In the genomic region with DNA sequence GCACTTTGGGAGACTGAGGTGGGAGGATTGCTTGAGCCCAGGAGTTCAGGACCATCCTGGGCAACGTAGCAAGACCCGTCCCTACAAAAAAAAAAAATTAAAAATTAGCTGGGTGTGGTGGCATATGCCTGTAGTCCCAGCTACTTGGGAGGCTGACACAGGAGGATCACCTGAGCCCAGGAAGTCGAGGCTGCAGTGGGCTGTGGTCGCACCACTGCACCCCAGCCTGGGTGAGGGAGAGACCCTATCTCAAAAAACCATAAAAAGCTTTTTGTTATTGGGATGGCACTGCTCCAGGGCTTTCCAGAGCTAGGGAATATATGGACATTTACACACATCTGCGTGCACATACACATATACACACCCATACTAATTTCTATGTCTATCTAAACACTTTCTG, we compare ENCODE assay signal across 19 cellular contexts. TPM values are rescaled to one million over a fixed set of nuclear protein-coding genes. Genes with fewer than 3 reads are reported as not detected.
A peak's percentile ranks its signal among the peaks of the same experiment; 100 is the strongest.
DNase-seq lines count a peak whose midpoint lies in the region; ATAC-seq and TF ChIP-seq lines count a peak whose summit lies in the region.
"Had no signal": no experiment of that assay in that cellular context is flagged by ENCODE, and none has a peak within 500 bp of the region (broad histone marks: within the 10 kb centered on the region; RNA-seq: fewer than 3 reads in every experiment).

No MANE protein-coding gene starts in this region.

- no peak overlapping the region for H3K27ac ChIP-seq in mesenchymal stem cell (ENCODE audit: low read length, poor library complexity, severe bottlenecking)
- H3K27ac ChIP-seq in upper lobe of right lung: no peak overlapping the region

- intact Hi-C loops in upper lobe of right lung (cut with DNase I): no loop called here

- H3K4me3 Mint-ChIP-seq in activated naive CD8-positive, alpha-beta T cell treated with anti-CD3 and anti-CD28 coated beads, Interleukin-2, amount 10 ng/mL, durations not matched to agents 7 days and 5 days: no peak overlapping the region
- H3K4me3 Mint-ChIP-seq in activated naive CD8-positive, alpha-beta T cell treated with anti-CD3 and anti-CD28 coated beads, Interleukin-2, amount 50 U/mL, for 24 hours: no peak overlapping the region
- H3K4me3 Mint-ChIP-seq: GM23338 had no signal

- no peak overlapping the region for H3K4me3 ChIP-seq in adipocyte (ENCODE audit: low read length)
- no peak overlapping the region for H3K4me3 ChIP-seq in mesenchymal stem cell (ENCODE audit: insufficient read depth in 1 of 2, low read depth in 1 of 2, low read length in 2 of 2)
- H3K4me3 ChIP-seq in upper lobe of right lung: no peak overlapping the region
- H3K4me3 ChIP-seq: body of pancreas, GM23338, Peyer's patch had no signal

- H2BK5ac ChIP-seq in mesenchymal stem cell (ENCODE audit: low read depth, low read length, poor library complexity, severe bottlenecking): no peak overlapping the region

- no peak overlapping the region for H2BK12ac ChIP-seq in mesenchymal stem cell (ENCODE audit: low read length in 2 of 2)

- H3K79me1 ChIP-seq in mesenchymal stem cell (replicated peaks; ENCODE audit: low read length, poor library complexity, severe bottlenecking): peaks cover 9% of the 10 kb centered on the region

- no peak overlapping the region for H3K14ac ChIP-seq in mesenchymal stem cell (ENCODE audit: low read length in 2 of 2)

- H3K27me3 ChIP-seq in adipocyte (replicated peaks; ENCODE audit: control insufficient read depth, insufficient read depth, low read length) (no peaks in the 10 kb centered on the region), mesenchymal stem cell (ENCODE audit: control insufficient read depth in 1 of 2, insufficient read depth in 1 of 2, low read length in 2 of 2) (no peaks in the 10 kb centered on the region), upper lobe of right lung (no peaks in the 10 kb centered on the region)
- H3K27me3 ChIP-seq: body of pancreas, Peyer's patch had no signal

- no peak overlapping the region for H4K91ac ChIP-seq in mesenchymal stem cell (ENCODE audit: low read length)

- H2AK5ac ChIP-seq in mesenchymal stem cell (ENCODE audit: low read length, severe bottlenecking): peak overlapping the region; percentile 53

- peaks cover 27% of the 10 kb centered on the region for H3K4me1 Mint-ChIP-seq in activated naive CD8-positive, alpha-beta T cell treated with anti-CD3 and anti-CD28 coated beads, Interleukin-2, amount 10 ng/mL, durations not matched to agents 7 days and 5 days
- peaks cover 25% of the 10 kb centered on the region for H3K4me1 Mint-ChIP-seq in activated naive CD8-positive, alpha-beta T cell treated with anti-CD3 and anti-CD28 coated beads, Interleukin-2, amount 50 U/mL, for 24 hours

- H3K36me3 Mint-ChIP-seq in activated naive CD8-positive, alpha-beta T cell treated with anti-CD3 and anti-CD28 coated beads, Interleukin-2, amount 10 ng/mL, durations not matched to agents 7 days and 5 days: peaks cover 9% of the 10 kb centered on the region
- peaks cover 11% of the 10 kb centered on the region for H3K36me3 Mint-ChIP-seq in activated naive CD8-positive, alpha-beta T cell treated with anti-CD3 and anti-CD28 coated beads, Interleukin-2, amount 50 U/mL, for 24 hours (ENCODE audit: low read depth)
- H3K36me3 Mint-ChIP-seq: type B pancreatic cell had no signal

- H3K4me1 ChIP-seq in adipocyte (ENCODE audit: control insufficient read depth, insufficient read depth, low read length) (peaks cover 45% of the 10 kb centered on the region), mesenchymal stem cell (ENCODE audit: control insufficient read depth, insufficient read depth, low read depth, low read length) (peaks cover 25% of the 10 kb centered on the region), upper lobe of right lung (peaks cover 39% of the 10 kb centered on the region)

- no peaks in the 10 kb centered on the region for H3K9me3 ChIP-seq in adipocyte (ENCODE audit: control insufficient read depth, low read length)
- H3K9me3 ChIP-seq in mesenchymal stem cell (ENCODE audit: control insufficient read depth, low read length): no peaks in the 10 kb centered on the region
- no peaks in the 10 kb centered on the region for H3K9me3 ChIP-seq in upper lobe of right lung
- H3K9me3 ChIP-seq: body of pancreas, Peyer's patch had no signal

- H3K9me3 Mint-ChIP-seq in activated naive CD8-positive, alpha-beta T cell treated with anti-CD3 and anti-CD28 coated beads, Interleukin-2, amount 10 ng/mL, durations not matched to agents 7 days and 5 days: no peaks in the 10 kb centered on the region
- H3K9me3 Mint-ChIP-seq in activated naive CD8-positive, alpha-beta T cell treated with anti-CD3 and anti-CD28 coated beads, Interleukin-2, amount 50 U/mL, for 24 hours: no peaks in the 10 kb centered on the region
- H3K9me3 Mint-ChIP-seq: GM23338, type B pancreatic cell had no signal

- no peak overlapping the region for H3K4ac ChIP-seq in mesenchymal stem cell (ENCODE audit: low read depth in 1 of 2, low read length in 2 of 2)

- H3K23ac ChIP-seq in mesenchymal stem cell (ENCODE audit: low read length in 2 of 2): no peak overlapping the region

- H3K27me3 Mint-ChIP-seq in activated naive CD8-positive, alpha-beta T cell treated with anti-CD3 and anti-CD28 coated beads, Interleukin-2, amount 10 ng/mL, durations not matched to agents 7 days and 5 days: no peaks in the 10 kb centered on the region
- H3K27me3 Mint-ChIP-seq in activated naive CD8-positive, alpha-beta T cell treated with anti-CD3 and anti-CD28 coated beads, Interleukin-2, amount 50 U/mL, for 24 hours: no peaks in the 10 kb centered on the region
- H3K27me3 Mint-ChIP-seq: type B pancreatic cell had no signal

- no peak overlapping the region for H2BK120ac ChIP-seq in mesenchymal stem cell (ENCODE audit: low read depth, low read length)

- H2BK15ac ChIP-seq in mesenchymal stem cell (ENCODE audit: low read depth, poor library complexity, severe bottlenecking): no peak overlapping the region

- POLR2A ChIA-PET in activated naive CD8-positive, alpha-beta T cell treated with anti-CD3 and anti-CD28 coated beads, Interleukin-2, amount 10 ng/mL, durations not matched to agents 7 days and 5 days (lab: Charles Lee): interaction anchor here (0.8 to 1.0 kb wide), 2 partner anchors 9 to 377 kb away, joined by 3 read pairs; a partner anchor contains a TSS

- no peaks in the 10 kb centered on the region for H3K36me3 ChIP-seq in adipocyte (ENCODE audit: control insufficient read depth, insufficient read depth, low read length, severe bottlenecking)
- peaks cover 5 to 10% of the 10 kb centered on the region in 2 experiments for H3K36me3 ChIP-seq in mesenchymal stem cell (ENCODE audit: control insufficient read depth in 1 of 2, insufficient read depth in 2 of 2, low read depth in 1 of 2, low read length in 2 of 2)
- H3K36me3 ChIP-seq in upper lobe of right lung: no peaks in the 10 kb centered on the region
- H3K36me3 ChIP-seq: Peyer's patch had no signal

- ATAC-seq in activated naive CD8-positive, alpha-beta T cell treated with anti-CD3 and anti-CD28 coated beads, Interleukin-2, amount 10 ng/mL, durations not matched to agents 7 days and 5 days (ENCODE audit: low read depth): no peak
- no peak for ATAC-seq in activated naive CD8-positive, alpha-beta T cell treated with anti-CD3 and anti-CD28 coated beads, Interleukin-2, amount 50 U/mL, for 24 hours
- no peak for ATAC-seq in upper lobe of right lung

- H3K27ac Mint-ChIP-seq in activated naive CD8-positive, alpha-beta T cell treated with anti-CD3 and anti-CD28 coated beads, Interleukin-2, amount 10 ng/mL, durations not matched to agents 7 days and 5 days: peak overlapping the region; percentile 3
- H3K27ac Mint-ChIP-seq in activated naive CD8-positive, alpha-beta T cell treated with anti-CD3 and anti-CD28 coated beads, Interleukin-2, amount 50 U/mL, for 24 hours: no peak overlapping the region
- H3K27ac Mint-ChIP-seq: GM23338 had no signal

- no peak overlapping the region for H4K8ac ChIP-seq in mesenchymal stem cell (ENCODE audit: low read length)

- H3K4me2 ChIP-seq in mesenchymal stem cell (ENCODE audit: low read length, poor library complexity, severe bottlenecking): no peak overlapping the region
- H3K4me2 ChIP-seq: GM23338 had no signal

- DNase-seq in activated naive CD8-positive, alpha-beta T cell treated with anti-CD3 and anti-CD28 coated beads, Interleukin-2, amount 10 ng/mL, durations not matched to agents 7 days and 5 days: no peak
- DNase-seq in activated naive CD8-positive, alpha-beta T cell treated with anti-CD3 and anti-CD28 coated beads, Interleukin-2, amount 50 U/mL, for 24 hours: no peak
- no peak for DNase-seq in adipocyte (ENCODE audit: low read depth)
- DNase-seq in mesenchymal stem cell: no peak
- peak; percentile 39 for DNase-seq in upper lobe of right lung
- DNase-seq in HCEC 1CT: no peak
- no peak for DNase-seq in A172 (ENCODE audit: low spot score)
- no peak for DNase-seq in SW 1271 (lab: John Stamatoyannopoulos, UW)
- DNase-seq: activated CD4-positive, CD25-positive, alpha-beta regulatory T cell; activated naive CD4-positive, alpha-beta T cell treated with Interleukin-2 at 50 U/mL for 16 hours; effector CD4-positive, alpha-beta T cell; NCI-H748 treated with DMSO at 0.1 percent for 48 hours had no signal

- WGBS in mesenchymal stem cell: 95% methylated on average over 5 of the region's 5 CpGs

- no peak overlapping the region for H2AFZ ChIP-seq in mesenchymal stem cell (ENCODE audit: low read depth, low read length)
- H2AFZ ChIP-seq: GM23338 had no signal

- TF ChIP-seq CTCF in upper lobe of right lung (IDR thresholded peaks at IDR 0.05): no peak

- no peak overlapping the region for H3K18ac ChIP-seq in mesenchymal stem cell (ENCODE audit: low read depth in 1 of 2, low read length in 2 of 2)

- H3K9ac ChIP-seq in adipocyte (ENCODE audit: low read length) (peak overlapping the region; percentile 62), mesenchymal stem cell (ENCODE audit: low read length) (peak overlapping the region; percentile 78)

RNA-seq across cellular contexts. Expression of a gene that starts 8.1 kb away (rescaled TPM):
- 10 to 100 TPM; 12.9 to 13.6 TPM for total RNA-seq in activated naive CD8-positive, alpha-beta T cell treated with anti-CD3 and anti-CD28 coated beads, Interleukin-2, amount 10 ng/mL, durations not matched to agents 7 days and 5 days
- 5.3 TPM for polyA plus RNA-seq in mesenchymal stem cell (2013, experiment 1 of 2)
- 5.0 TPM for polyA plus RNA-seq in mesenchymal stem cell (2013, experiment 2 of 2)
- total RNA-seq in upper lobe of right lung: 10.8 TPM
- 17.7 and 18.6 TPM in 2 replicates for total RNA-seq in A172 (2014; rRNA removed; shearing (Covaris generic))

RNA-seq across cellular contexts. Expression of a gene that starts 8.6 kb away (rescaled TPM):
- total RNA-seq in activated naive CD8-positive, alpha-beta T cell treated with anti-CD3 and anti-CD28 coated beads, Interleukin-2, amount 10 ng/mL, durations not matched to agents 7 days and 5 days: under 1 TPM; 0.20 to 0.30 TPM
- 0.36 TPM for polyA plus RNA-seq in mesenchymal stem cell (2013, experiment 1 of 2)
- polyA plus RNA-seq in mesenchymal stem cell (2013, experiment 2 of 2): 0.34 TPM
- 0.84 TPM for total RNA-seq in upper lobe of right lung
- total RNA-seq in A172 (2014; rRNA removed; shearing (Covaris generic)): not detected in 2 replicates
- total RNA-seq: GM23338 had no signal
- polyA plus RNA-seq: GM23338 had no signal

RNA-seq across cellular contexts. Expression of a gene that starts 20.8 kb away (rescaled TPM):
- 1 to 10 TPM; 1.4 to 1.5 TPM for total RNA-seq in activated naive CD8-positive, alpha-beta T cell treated with anti-CD3 and anti-CD28 coated beads, Interleukin-2, amount 10 ng/mL, durations not matched to agents 7 days and 5 days
- polyA plus RNA-seq in mesenchymal stem cell (2013, experiment 1 of 2): 125 TPM
- 118 TPM for polyA plus RNA-seq in mesenchymal stem cell (2013, experiment 2 of 2)
- 49.9 TPM for total RNA-seq in upper lobe of right lung
- 29.8 and 42.0 TPM in 2 replicates for total RNA-seq in A172 (2014; rRNA removed; shearing (Covaris generic))

RNA-seq across cellular contexts. Expression of a gene that starts 23.0 kb away (rescaled TPM):
- total RNA-seq in activated naive CD8-positive, alpha-beta T cell treated with anti-CD3 and anti-CD28 coated beads, Interleukin-2, amount 10 ng/mL, durations not matched to agents 7 days and 5 days: not detected
- polyA plus RNA-seq in mesenchymal stem cell (2013, experiment 1 of 2): not detected
- not detected for polyA plus RNA-seq in mesenchymal stem cell (2013, experiment 2 of 2)
- not detected for total RNA-seq in upper lobe of right lung
- total RNA-seq in A172 (2014; rRNA removed; shearing (Covaris generic)): not detected in 2 replicates
- total RNA-seq: activated CD8-positive, alpha-beta memory T cell treated with anti-CD3 and anti-CD28 coated beads for 36 hours; body of pancreas; fibroblast of lung; GM23338; kidney epithelial cell; Peyer's patch had no signal
- polyA plus RNA-seq: fibroblast of lung had no signal

RNA-seq across cellular contexts. Expression of a gene that starts 31.7 kb away (rescaled TPM):
- 1 to 10 TPM in 1 of 2 experiments, under 1 TPM in 1; 0.53 to 1.0 TPM for total RNA-seq in activated naive CD8-positive, alpha-beta T cell treated with anti-CD3 and anti-CD28 coated beads, Interleukin-2, amount 10 ng/mL, durations not matched to agents 7 days and 5 days
- not detected for polyA plus RNA-seq in mesenchymal stem cell (2013, experiment 1 of 2)
- not detected for polyA plus RNA-seq in mesenchymal stem cell (2013, experiment 2 of 2)
- 3.1 TPM for total RNA-seq in upper lobe of right lung
- total RNA-seq in A172 (2014; rRNA removed; shearing (Covaris generic)): 0.05 TPM in 1 of 2 replicates, not detected in the other
- total RNA-seq: activated CD8-positive, alpha-beta memory T cell treated with anti-CD3 and anti-CD28 coated beads for 36 hours; fibroblast of lung had no signal
- polyA plus RNA-seq: fibroblast of lung had no signal

Comparison
In these comparisons a context has a peak if more than half of its experiments do, and no peak if none do; other contexts are left out.
1. RNA of a gene that starts 20.8 kb away (total RNA-seq): 49.9 TPM in upper lobe of right lung (single experiment) and 29.8 to 42.0 TPM in A172; 1.4 to 1.5 TPM in activated naive CD8-positive, alpha-beta T cell treated with anti-CD3 and anti-CD28 coated beads, Interleukin-2, amount 10 ng/mL, durations not matched to agents 7 days and 5 days; every median in the first group is over 10 times any median in the second.